ENCODE assay signal across 24 cellular contexts in genomic region chr2:21250693-21251092, GRCh38.
DNase-seq lines count a peak whose midpoint lies in the region; ATAC-seq, FAIRE-seq and TF ChIP-seq lines count a peak whose summit lies in the region.
"Had no signal": no experiment of that assay in that cellular context is flagged by ENCODE, and none has a peak within 500 bp of the region (broad histone marks: within the 10 kb centered on the region; RNA-seq: fewer than 3 reads in every experiment).

No MANE protein-coding gene starts in this region.

- H3K79me2 ChIP-seq in K562 (ENCODE audit: control insufficient read depth, insufficient read depth, low read length), result no peaks in the 10 kb centered on the region

- POLR2A ChIA-PET in K562 (lab: Yijun Ruan, JAX), result interaction anchor here (0.9 kb wide), 1 partner anchor 21 kb away, joined by 5 read pairs; no protein-coding TSS in a partner anchor

- H3K36me3 ChIP-seq in K562 (ENCODE audit: control insufficient read depth, insufficient read depth, low read length) (no peaks in the 10 kb centered on the region), heart left ventricle (no peaks in the 10 kb centered on the region)
- H3K36me3 ChIP-seq: BE2C, SJCRH30 had no signal

- no peak for TF ChIP-seq EP300 in K562 (IDR thresholded peaks at IDR 0.05; ENCODE audit: low read length)

- intact Hi-C loops in K562 (cut with micrococcal nuclease) (loop anchor here (10.0 kb wide), 1 partner anchor 76 kb away; no protein-coding TSS in a partner anchor), heart left ventricle (cut with DNase I) (no loop called here)

- no peak for TF ChIP-seq RAD21 in K562 (CRISPR knock-in tag; conservative IDR thresholded peaks at IDR 0.05 in 1 of 2, IDR thresholded peaks at IDR 0.05 in 1 of 2)

- H3K4me1 ChIP-seq in K562 (replicated peaks in 1 of 2; ENCODE audit: control insufficient read depth in 2 of 2, insufficient read depth in 2 of 2, low read length in 2 of 2), result peaks cover 0 to 8% of the 10 kb centered on the region in 2 experiments; a peak in 2 of 5 replicates
- peaks cover 0 to 7% (median 2%) of the 10 kb centered on the region in 12 donors for H3K4me1 ChIP-seq in heart left ventricle

- H3K9me3 ChIP-seq in K562 (replicated peaks; ENCODE audit: control insufficient read depth, insufficient read depth, low read depth, low read length) (no peaks in the 10 kb centered on the region), heart left ventricle (no peaks in the 10 kb centered on the region)
- H3K9me3 ChIP-seq: BE2C, SJCRH30 had no signal

- peak; percentile 64 for DNase-seq in NCI-H748 (lab: John Stamatoyannopoulos, UW; ENCODE audit: unreplicated experiment)
- DNase-seq in NCI-H748 treated with DMSO at 0.1 percent for 48 hours (lab: John Stamatoyannopoulos, UW), result no peak
- DNase-seq in K562 (ENCODE audit: extremely low read depth in 1 of 4, low spot score in 3 of 4), result no peak
- peak; percentile 59 for DNase-seq in mesenteric fat pad (ENCODE audit: low spot score)
- no peak for DNase-seq in substantia nigra (lab: John Stamatoyannopoulos, UW)
- no peak for DNase-seq in heart left ventricle
- DNase-seq: 8988T, ACHN, BE2C, EL, GDM1, GOT3, Karpas-422, NCI-H1092, NCI-H1417 treated with DMSO at 0.1 percent for 48 hours, NCI-H1694 treated with DMSO at 0.1 percent for 48 hours, NCI-H2227 treated with DMSO at 0.1 percent for 48 hours, NCI-H526 treated with DMSO at 0.1 percent for 48 hours, SJCRH30 had no signal

- H3K4me2 ChIP-seq in K562 (ENCODE audit: insufficient read depth, low read length), result no peak overlapping the region

- in situ Hi-C loops in K562 (cut with MboI), result loop anchor here (25.0 kb wide), 1 partner anchor 588 kb away; the partner anchor contains the start of genes GDF7 and HS1BP3

- ATAC-seq in K562 (peak; percentile 26; the same call in 1 of the 3 replicates), GM18870 (IDR thresholded peaks at IDR 0.05; ENCODE audit: unreplicated experiment) (no peak), heart left ventricle (no peak), HG03159 (IDR thresholded peaks at IDR 0.05; ENCODE audit: unreplicated experiment) (no peak)
- ATAC-seq: GM12878, SK-N-SH treated with all-trans-retinoic acid at 6 μM for 48 hours had no signal

- CTCF ChIA-PET in K562 (lab: Yijun Ruan, JAX; ENCODE audit: low intra/inter-chr PET ratio), result no interaction called here

- BruUV-seq in K562 (replicated peaks; lab: Mats Ljungman, UMichigan), result no TSS peak

- TF ChIP-seq CTCF in K562 (IDR thresholded peaks at IDR 0.05 in 2 of 3, conservative IDR thresholded peaks at IDR 0.05 in 1 of 3; ENCODE audit: insufficient read depth in 2 of 3, low read depth in 1 of 3, low read length in 3 of 3) (no peak), heart left ventricle (IDR thresholded peaks at IDR 0.05) (no peak)

- no peak overlapping the region for H3K4me3 ChIP-seq in K562
- no peak overlapping the region for H3K4me3 ChIP-seq in heart left ventricle
- H3K4me3 ChIP-seq: GM12878, SJCRH30 had no signal

- no peaks in the 10 kb centered on the region for H3K27me3 ChIP-seq in K562 (ENCODE audit: control insufficient read depth in 2 of 2, insufficient read depth in 2 of 2, low read length in 2 of 2)
- no peaks in the 10 kb centered on the region for H3K27me3 ChIP-seq in heart left ventricle
- H3K27me3 ChIP-seq: BE2C, SJCRH30 had no signal

- FAIRE-seq in K562 (lab: Jason Lieb, UNC), result no peak
- FAIRE-seq: GM12878 had no signal

- TF ChIP-seq POLR2A in K562 (conservative IDR thresholded peaks at IDR 0.05) (no peak), heart left ventricle (IDR thresholded peaks at IDR 0.05) (no peak)

- no peak overlapping the region for H2AFZ ChIP-seq in K562 (ENCODE audit: low read depth, low read length)

- H3K9ac ChIP-seq in K562 (ENCODE audit: insufficient read depth in 1 of 2, low read depth in 2 of 2, low read length in 2 of 2), result no peak overlapping the region

- no peaks in the 10 kb centered on the region for H4K20me1 ChIP-seq in K562 (replicated peaks; ENCODE audit: control insufficient read depth, insufficient read depth, low read length)

- H3K9me1 ChIP-seq in K562 (ENCODE audit: control insufficient read depth, insufficient read depth, low read length), result no peaks in the 10 kb centered on the region

- H3K27ac ChIP-seq in K562 (ENCODE audit: extremely low read depth, low read depth, low read length) (no peak overlapping the region), substantia nigra (ENCODE audit: low read depth, low read length, poor library complexity, severe bottlenecking) (peak overlapping the region; percentile 43), heart left ventricle (no peak overlapping the region)
- H3K27ac ChIP-seq: HL-60, SJCRH30 had no signal

TF ChIP-seq in K562, 482 proteins besides CTCF, POLR2A, EP300 and RAD21:
- TF ChIP-seq PKNOX1 (IDR thresholded peaks at IDR 0.05) (peak; percentile 34; the same call in 1 of the 2 replicates), NRF1 (conservative IDR thresholded peaks at IDR 0.05 in 1 of 2, IDR thresholded peaks at IDR 0.05 in 1 of 2) (no peak)

Comparison
In these comparisons a context has a peak if more than half of its experiments do, and no peak if none do; other contexts are left out.
1. DNase-seq: peak in NCI-H748 (single experiment) and mesenteric fat pad (single experiment); none in NCI-H748 treated with DMSO at 0.1 percent for 48 hours (single experiment), K562 (0 of 4), substantia nigra (0 of 49) and heart left ventricle (0 of 5).